ENCODE assay signal across 8 cellular contexts in genomic region chr13:30792257-30793000, GRCh38. TPM values are rescaled to one million over a fixed set of nuclear protein-coding genes. Genes with fewer than 3 reads are reported as not detected.
A peak's percentile ranks its signal among the peaks of the same experiment; 100 is the strongest.
DNase-seq lines count a peak whose midpoint lies in the region; ATAC-seq and TF ChIP-seq lines count a peak whose summit lies in the region.

No MANE protein-coding gene starts in this region.

- WGBS in body of pancreas, 2 donors, result 41 to 53% methylated on average over 9 to 12 of the region's 12 CpGs
- 71 to 75% (median 74%) methylated on average over 10 to 12 of the region's 12 CpGs for WGBS in spleen, 5 donors

- H3K4me1 ChIP-seq in body of pancreas (peaks cover 8% of the 10 kb centered on the region), spleen (peaks cover 0 to 28% (median 8%) of the 10 kb centered on the region in 6 donors)

- no peaks in the 10 kb centered on the region for H3K36me3 ChIP-seq in body of pancreas (replicated peaks in 1 of 2; ENCODE audit: insufficient read depth in 1 of 2, low read depth in 2 of 2)
- peaks cover 0 to 32% (median 0%) of the 10 kb centered on the region in 6 donors for H3K36me3 ChIP-seq in spleen

- peak; percentile 8 for DNase-seq in NCI-H1092 treated with DMSO at 0.1 percent for 48 hours (lab: John Stamatoyannopoulos, UW)
- DNase-seq in NCI-H1092 (lab: John Stamatoyannopoulos, UW), result no peak
- peak; percentile 62 to 82 (median 80) for DNase-seq in body of pancreas
- peak; percentile 55 for DNase-seq in inferior parietal cortex (ENCODE audit: extremely low spot score)
- peak; percentile 80 for DNase-seq in spleen
- no peak for DNase-seq in HUDEP-2 (lab: John Stamatoyannopoulos, UW; ENCODE audit: unreplicated experiment in 76 of 76)
- no peak for DNase-seq in NCI-H510A (lab: John Stamatoyannopoulos, UW)

- TF ChIP-seq POLR2A in body of pancreas (IDR thresholded peaks at IDR 0.05) (no peak), spleen (IDR thresholded peaks at IDR 0.05) (no peak)

- H3K9me3 ChIP-seq in body of pancreas (no peaks in the 10 kb centered on the region), spleen (no peaks in the 10 kb centered on the region)

- TF ChIP-seq CTCF in body of pancreas (IDR thresholded peaks at IDR 0.05) (peak in 5 of 7 experiments; percentile 9 to 36 (median 30)), spleen (IDR thresholded peaks at IDR 0.05 in 8 of 11, conservative IDR thresholded peaks at IDR 0.05 in 3 of 11) (peak in 7 of 11 experiments; percentile 13 to 40 (median 26))

- intact Hi-C loops in body of pancreas (cut with DNase I), result no loop called here
- intact Hi-C loops in spleen (cut with DNase I; ENCODE audit: low total_unique reads), result no loop called here

- ATAC-seq in body of pancreas (peak; percentile 93), GM18519 (IDR thresholded peaks at IDR 0.05; ENCODE audit: low FRiP score, unreplicated experiment) (no peak)

- no peak overlapping the region for H3K4me3 ChIP-seq in body of pancreas
- H3K4me3 ChIP-seq in spleen, result no peak overlapping the region

- no peaks in the 10 kb centered on the region for H3K27me3 ChIP-seq in body of pancreas
- H3K27me3 ChIP-seq in spleen (replicated peaks in 1 of 7), result no peaks in the 10 kb centered on the region

- H3K27ac ChIP-seq in body of pancreas (peak overlapping the region in 3 of 4 donors; percentile 33 to 57 (median 45)), spleen (peak overlapping the region in 3 of 8 donors; percentile 1 to 33 (median 22))

RNA-seq across cellular contexts. Expression of gene ALOX5AP, which starts 57.1 kb away (rescaled TPM):
- total RNA-seq in body of pancreas (10 to 100 TPM; 12.5 to 17.4 TPM), spleen (100 to 1,000 TPM in 4 of 7 donors, 10 to 100 TPM in 3; 43.7 to 268 (median 106) TPM)
- polyA plus RNA-seq in spleen, result 10 to 100 TPM; 36.8 to 58.5 (median 44.1) TPM

Comparison
In these comparisons a context has a peak if more than half of its experiments do, and no peak if none do; other contexts are left out.
1. DNase-seq: peak in NCI-H1092 treated with DMSO at 0.1 percent for 48 hours (single experiment), body of pancreas (4 of 4), inferior parietal cortex (single experiment) and spleen (single experiment); none in NCI-H1092 (single experiment), HUDEP-2 (0 of 76) and NCI-H510A (single experiment).